Comparison of ENCODE assay signal across 1 cellular context in genomic region chr22:50310949-50311444, GRCh38.
TF ChIP-seq lines count a peak whose summit lies in the region.

No MANE protein-coding gene starts in this region.

TF ChIP-seq in HepG2, 621 proteins besides CTCF, POLR2A, EP300 and RAD21 (continued from another document and continues in another):
- TF ChIP-seq PRDM15 (CRISPR knock-in tag; IDR thresholded peaks at IDR 0.05) (no peak), ZIK1 (CRISPR knock-in tag; IDR thresholded peaks at IDR 0.05; ENCODE audit: borderline replicate concordance, low read depth) (no peak), ZNF235 (CRISPR knock-in tag; IDR thresholded peaks at IDR 0.05; ENCODE audit: borderline replicate concordance) (no peak), KDM5A (IDR thresholded peaks at IDR 0.05; ENCODE audit: borderline replicate concordance, low read length) (no peak), NAIF1 (CRISPR knock-in tag; IDR thresholded peaks at IDR 0.05; ENCODE audit: borderline replicate concordance) (no peak), ZBED4 (CRISPR knock-in tag; IDR thresholded peaks at IDR 0.05; ENCODE audit: borderline replicate concordance) (no peak), ZNF7 (CRISPR knock-in tag; IDR thresholded peaks at IDR 0.05) (no peak), ZNF446 (CRISPR knock-in tag; IDR thresholded peaks at IDR 0.05) (no peak), GTF3A (CRISPR knock-in tag; conservative IDR thresholded peaks at IDR 0.05) (no peak), ZNF563 (CRISPR knock-in tag; IDR thresholded peaks at IDR 0.05) (no peak), CSRNP1 (CRISPR knock-in tag; IDR thresholded peaks at IDR 0.05) (no peak), NFE2L1 (CRISPR knock-in tag; IDR thresholded peaks at IDR 0.05; ENCODE audit: borderline replicate concordance) (no peak), ZNF510 (CRISPR knock-in tag; IDR thresholded peaks at IDR 0.05; ENCODE audit: low read depth) (no peak), YEATS4 (CRISPR knock-in tag; IDR thresholded peaks at IDR 0.05; ENCODE audit: borderline replicate concordance) (no peak), ZFP82 (CRISPR knock-in tag; IDR thresholded peaks at IDR 0.05; ENCODE audit: borderline replicate concordance) (no peak), KDM6A (CRISPR knock-in tag; IDR thresholded peaks at IDR 0.05; ENCODE audit: low read depth) (0 out of 2 replicates have a peak, but pooled peaks have one; percentile 37), SKI (IDR thresholded peaks at IDR 0.05; ENCODE audit: partially characterized antibody) (no peak), RERE (CRISPR knock-in tag; IDR thresholded peaks at IDR 0.05; ENCODE audit: low read depth) (no peak), TEAD3 (CRISPR knock-in tag; optimal IDR thresholded peaks at IDR 0.05; ENCODE audit: borderline replicate concordance) (no peak), ZBTB39 (CRISPR knock-in tag; IDR thresholded peaks at IDR 0.05) (no peak), ZNF678 (CRISPR knock-in tag; IDR thresholded peaks at IDR 0.05) (no peak), ZBTB49 (CRISPR knock-in tag; IDR thresholded peaks at IDR 0.05; ENCODE audit: borderline replicate concordance) (no peak), ZBTB26 (CRISPR knock-in tag; IDR thresholded peaks at IDR 0.05; ENCODE audit: borderline replicate concordance) (no peak), ZBTB21 (CRISPR knock-in tag; IDR thresholded peaks at IDR 0.05) (no peak), TMF1 (CRISPR knock-in tag; IDR thresholded peaks at IDR 0.05; ENCODE audit: low read depth) (no peak), ZNF224 (CRISPR knock-in tag; IDR thresholded peaks at IDR 0.05) (no peak), HNRNPL (IDR thresholded peaks at IDR 0.05; ENCODE audit: low read depth, low read length) (0 out of 2 replicates have a peak, but pooled peaks have one; percentile 25), ZBTB10 (CRISPR knock-in tag; IDR thresholded peaks at IDR 0.05; ENCODE audit: borderline replicate concordance) (no peak), ZNF230 (CRISPR knock-in tag; IDR thresholded peaks at IDR 0.05) (no peak), TBX2 (CRISPR knock-in tag; IDR thresholded peaks at IDR 0.05; ENCODE audit: borderline replicate concordance) (peak; percentile 35; the same call in 1 of the 2 replicates)
